2 cellular contexts compared by ENCODE assay signal in the genomic region with DNA sequence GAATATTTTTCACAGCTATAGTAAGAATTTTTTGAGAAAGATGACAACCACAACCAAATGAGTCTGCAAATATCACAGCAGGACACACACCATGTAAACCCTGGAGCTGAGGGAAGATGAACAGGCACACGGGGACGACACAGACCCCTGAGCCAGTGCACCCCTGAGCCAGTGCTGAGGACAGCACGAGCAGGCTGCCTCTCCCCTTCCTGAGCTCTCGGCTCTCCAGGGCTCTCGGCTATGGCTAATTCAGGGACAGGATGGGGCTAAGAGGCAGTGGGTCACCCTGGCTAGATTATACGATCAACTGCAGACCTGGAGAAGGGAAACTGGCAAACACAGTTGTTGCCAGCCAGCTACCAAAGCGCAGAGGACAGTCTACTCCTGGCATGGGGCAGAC.
TF ChIP-seq lines count a peak whose summit lies in the region.

No MANE protein-coding gene starts in this region.

TF ChIP-seq in HCT116, 20 proteins besides CTCF, POLR2A, EP300 and RAD21:
- TF ChIP-seq ZNF274 (IDR thresholded peaks at IDR 0.05; ENCODE audit: low read depth, low read length) (no peak), SP1 (IDR thresholded peaks at IDR 0.05; ENCODE audit: low read depth) (no peak)

TF ChIP-seq in K562, 482 proteins besides CTCF, POLR2A, EP300 and RAD21:
- TF ChIP-seq, protein P1, sequence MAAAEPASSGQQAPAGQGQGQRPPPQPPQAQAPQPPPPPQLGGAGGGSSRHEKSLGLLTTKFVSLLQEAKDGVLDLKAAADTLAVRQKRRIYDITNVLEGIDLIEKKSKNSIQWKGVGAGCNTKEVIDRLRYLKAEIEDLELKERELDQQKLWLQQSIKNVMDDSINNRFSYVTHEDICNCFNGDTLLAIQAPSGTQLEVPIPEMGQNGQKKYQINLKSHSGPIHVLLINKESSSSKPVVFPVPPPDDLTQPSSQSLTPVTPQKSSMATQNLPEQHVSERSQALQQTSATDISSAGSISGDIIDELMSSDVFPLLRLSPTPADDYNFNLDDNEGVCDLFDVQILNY (CRISPR knock-in tag; IDR thresholded peaks at IDR 0.05) = no peak
- TF ChIP-seq MAFG (tag; conservative IDR thresholded peaks at IDR 0.05) (no peak), BRD9 (IDR thresholded peaks at IDR 0.05; ENCODE audit: low read depth, partially characterized antibody) (no peak), SREBF1 (IDR thresholded peaks at IDR 0.05; ENCODE audit: borderline replicate concordance, low read depth, low read length) (no peak)
TF ChIP-seq in K562: peak in this region for 0.
